9 cellular contexts compared by ENCODE assay signal in genomic region chr11:7572001-7572712, GRCh38. TPM values are rescaled to one million over a fixed set of nuclear protein-coding genes. Genes with fewer than 3 reads are reported as not detected.
A peak's percentile ranks its signal among the peaks of the same experiment; 100 is the strongest.
DNase-seq lines count a peak whose midpoint lies in the region; ATAC-seq, FAIRE-seq and TF ChIP-seq lines count a peak whose summit lies in the region.
"Had no signal": no experiment of that assay in that cellular context is flagged by ENCODE, and none has a peak within 500 bp of the region (broad histone marks: within the 10 kb centered on the region; RNA-seq: fewer than 3 reads in every experiment).

No MANE protein-coding gene starts in this region.

- H4K20me1 ChIP-seq in GM23338 (replicated peaks; ENCODE audit: insufficient read depth): no peaks in the 10 kb centered on the region

- H3K27ac ChIP-seq in GM23338 (ENCODE audit: low read depth) (peak overlapping the region; percentile 50), small intestine (ENCODE audit: low read depth in 1 of 2, low read length in 1 of 2) (peak overlapping the region; percentile 43 to 77)

- H3K4me3 Mint-ChIP-seq in GM23338: no peak overlapping the region
- H3K4me3 Mint-ChIP-seq in activated naive CD8-positive, alpha-beta T cell treated with anti-CD3 and anti-CD28 coated beads, Interleukin-2, amount 50 U/mL, for 24 hours: no peak overlapping the region
- H3K4me3 Mint-ChIP-seq: central memory CD8-positive, alpha-beta T cell had no signal

- peaks cover 57% of the 10 kb centered on the region for H3K4me1 ChIP-seq in GM23338 (ENCODE audit: insufficient read depth)
- H3K4me1 ChIP-seq in small intestine (ENCODE audit: control insufficient read depth in 2 of 2, insufficient read depth in 1 of 2, low read depth in 1 of 2, low read length in 1 of 2): peaks cover 11 to 12% of the 10 kb centered on the region in 2 donors

- H3F3A ChIP-seq in GM23338 (replicated peaks; ENCODE audit: low read depth): no peaks in the 10 kb centered on the region

- TF ChIP-seq CTCF in GM23338 (conservative IDR thresholded peaks at IDR 0.05; ENCODE audit: low read depth in 2 of 2): no peak; a peak in 2 of 4 replicates

- peaks cover 61% of the 10 kb centered on the region for H3K4me1 Mint-ChIP-seq in GM23338
- H3K4me1 Mint-ChIP-seq in activated naive CD8-positive, alpha-beta T cell treated with anti-CD3 and anti-CD28 coated beads, Interleukin-2, amount 50 U/mL, for 24 hours: peaks cover 17% of the 10 kb centered on the region

- peak overlapping the region; percentile 39; the same call in 1 of the 2 replicates for H3K4me2 ChIP-seq in GM23338

- H2AFZ ChIP-seq in GM23338: no peak overlapping the region

- 69 to 78% (median 77%) methylated on average over 4 of the region's 4 CpGs for WGBS in small intestine, 3 donors

- no peak for FAIRE-seq in small intestine (lab: Jason Lieb, UNC)

- H3K36me3 ChIP-seq in GM23338 (ENCODE audit: insufficient read depth) (no peaks in the 10 kb centered on the region), small intestine (ENCODE audit: control insufficient read depth in 2 of 2, insufficient read depth in 2 of 2, low read length in 2 of 2) (no peaks in the 10 kb centered on the region)

- H3K27me3 ChIP-seq in GM23338 (ENCODE audit: insufficient read depth) (no peaks in the 10 kb centered on the region), small intestine (ENCODE audit: control insufficient read depth in 2 of 2, insufficient read depth in 2 of 2, low read length in 2 of 2) (no peaks in the 10 kb centered on the region)

- no peaks in the 10 kb centered on the region for H3K79me2 ChIP-seq in GM23338 (replicated peaks; ENCODE audit: insufficient read depth)

- ATAC-seq in GM23338: peak; percentile 34
- ATAC-seq in SK-N-SH treated with all-trans-retinoic acid at 6 μM for 48 hours: peak; percentile 32
- ATAC-seq in left lobe of liver: peak; percentile 25
- ATAC-seq in activated naive CD8-positive, alpha-beta T cell treated with anti-CD3 and anti-CD28 coated beads, Interleukin-2, amount 50 U/mL, for 24 hours: no peak
- ATAC-seq in GM18520 (IDR thresholded peaks at IDR 0.05; ENCODE audit: unreplicated experiment): no peak

- peaks cover 9% of the 10 kb centered on the region; the same call in 2 of the 3 replicates for H3K36me3 Mint-ChIP-seq in GM23338 (ENCODE audit: low read depth)
- peaks cover 9% of the 10 kb centered on the region for H3K36me3 Mint-ChIP-seq in activated naive CD8-positive, alpha-beta T cell treated with anti-CD3 and anti-CD28 coated beads, Interleukin-2, amount 50 U/mL, for 24 hours (ENCODE audit: low read depth)

- H3K9me3 ChIP-seq in small intestine (ENCODE audit: control insufficient read depth, low read depth): no peaks in the 10 kb centered on the region

- H3K4me3 ChIP-seq in GM23338 (no peak overlapping the region), small intestine (ENCODE audit: low read depth in 1 of 2, low read length in 2 of 2) (no peak overlapping the region)

- H3K27ac Mint-ChIP-seq in GM23338: peak overlapping the region; percentile 89
- no peak overlapping the region for H3K27ac Mint-ChIP-seq in activated naive CD8-positive, alpha-beta T cell treated with anti-CD3 and anti-CD28 coated beads, Interleukin-2, amount 50 U/mL, for 24 hours

- H3K9me2 ChIP-seq in GM23338 (ENCODE audit: insufficient read depth): 0 out of 2 replicates have a peak, but pooled peaks cover 2% of the 10 kb centered on the region

- peaks cover 16% of the 10 kb centered on the region for H3K27me3 Mint-ChIP-seq in GM23338 (ENCODE audit: insufficient read depth, low read depth, poor library complexity)
- H3K27me3 Mint-ChIP-seq in activated naive CD8-positive, alpha-beta T cell treated with anti-CD3 and anti-CD28 coated beads, Interleukin-2, amount 50 U/mL, for 24 hours: peaks cover 24% of the 10 kb centered on the region

- peak; percentile 27 for DNase-seq in GM23338 (ENCODE audit: low spot score)
- no peak for DNase-seq in left lobe of liver (ENCODE audit: low spot score)
- DNase-seq in small intestine: no peak
- no peak for DNase-seq in activated naive CD8-positive, alpha-beta T cell treated with anti-CD3 and anti-CD28 coated beads, Interleukin-2, amount 50 U/mL, for 24 hours
- no peak for DNase-seq in NCI-H345 (lab: John Stamatoyannopoulos, UW)
- no peak for DNase-seq in ureter (ENCODE audit: low spot score)

- no peaks in the 10 kb centered on the region; the same call in 2 of the 3 replicates for H3K9me3 Mint-ChIP-seq in GM23338
- H3K9me3 Mint-ChIP-seq in activated naive CD8-positive, alpha-beta T cell treated with anti-CD3 and anti-CD28 coated beads, Interleukin-2, amount 50 U/mL, for 24 hours: no peaks in the 10 kb centered on the region
- H3K9me3 Mint-ChIP-seq: central memory CD8-positive, alpha-beta T cell had no signal

TF ChIP-seq in GM23338, 12 proteins besides CTCF, POLR2A, EP300 and RAD21 (continues in another document):
- TF ChIP-seq ZNF331 (CRISPR knock-in tag; IDR thresholded peaks at IDR 0.05; ENCODE audit: low read depth) (no peak), POLR2AphosphoS5 (IDR thresholded peaks at IDR 0.05; ENCODE audit: low read depth) (no peak), CREB1 (CRISPR knock-in tag; IDR thresholded peaks at IDR 0.05; ENCODE audit: low read depth) (no peak), ETS1 (IDR thresholded peaks at IDR 0.05) (no peak)

TF ChIP-seq in SK-N-SH treated with all-trans-retinoic acid at 6 μM for 48 hours, 23 proteins besides CTCF, POLR2A, EP300 and RAD21:
- TF ChIP-seq ESRRG (CRISPR knock-in tag; IDR thresholded peaks at IDR 0.05): no peak
- TF ChIP-seq ZNF565 (CRISPR knock-in tag; conservative IDR thresholded peaks at IDR 0.05; ENCODE audit: low read depth): no peak
- TF ChIP-seq ZFP30 (CRISPR knock-in tag; IDR thresholded peaks at IDR 0.05): no peak
- no peak for TF ChIP-seq ZNF70 (CRISPR knock-in tag; IDR thresholded peaks at IDR 0.05)
- TF ChIP-seq TOX (CRISPR knock-in tag; IDR thresholded peaks at IDR 0.05; ENCODE audit: borderline replicate concordance): no peak
- TF ChIP-seq TCF4 (CRISPR knock-in tag; IDR thresholded peaks at IDR 0.05; ENCODE audit: borderline replicate concordance): no peak
- TF ChIP-seq OSR1 (CRISPR knock-in tag; IDR thresholded peaks at IDR 0.05): no peak
- no peak for TF ChIP-seq CREB5 (CRISPR knock-in tag; IDR thresholded peaks at IDR 0.05; ENCODE audit: low read depth)
- TF ChIP-seq PATZ1 (CRISPR knock-in tag; IDR thresholded peaks at IDR 0.05; ENCODE audit: borderline replicate concordance): no peak
TF ChIP-seq in SK-N-SH treated with all-trans-retinoic acid at 6 μM for 48 hours: peak in this region for 0.

RNA-seq across cellular contexts. Expression of gene PPFIBP2, which starts 58.4 kb away (rescaled TPM):
- 14.8 and 15.2 TPM in 2 replicates for total RNA-seq in GM23338 (2014; rRNA removed; shearing (Covaris generic))
- 6.4 and 7.1 TPM in 2 replicates for polyA plus RNA-seq in GM23338 (2016; fragmentation: Nextera tagmentation; extraction: Ambion mirVana)
- 25.2 TPM for total RNA-seq in left lobe of liver
- polyA plus RNA-seq in small intestine: 10 to 100 TPM; 26.5 to 67.3 (median 57.6) TPM
- total RNA-seq in ureter: 415 TPM

Comparison
In these comparisons a context has a peak if more than half of its experiments do, and no peak if none do; other contexts are left out.
1. ATAC-seq: peak in GM23338 (single experiment), SK-N-SH treated with all-trans-retinoic acid at 6 μM for 48 hours (single experiment) and left lobe of liver (single experiment); none in activated naive CD8-positive, alpha-beta T cell treated with anti-CD3 and anti-CD28 coated beads, Interleukin-2, amount 50 U/mL, for 24 hours (single experiment) and GM18520 (single experiment).
2. RNA of gene PPFIBP2, which starts 58.4 kb away (total RNA-seq): 415 TPM in ureter (single experiment); 25.2 TPM in left lobe of liver (single experiment) and 14.8 to 15.2 TPM in GM23338; every median in the first group is over 10 times any median in the second.